In genomic region chr19:12806242-12807131, GRCh38 we compare ENCODE assay signal across 1 cellular context.
TF ChIP-seq lines count a peak whose summit lies in the region.

Gene RNASEH2A, plus strand, starts transcription at chr19:12806584. Its CDS starts 90 bp downstream, at chr19:12806674.

TF ChIP-seq in HepG2, 621 proteins besides CTCF, POLR2A, EP300 and RAD21 (continued from another document and continues in another):
- 0 out of 2 replicates have a peak, but pooled peaks have one; percentile 80 for TF ChIP-seq KIAA2018 (CRISPR knock-in tag; IDR thresholded peaks at IDR 0.05; ENCODE audit: borderline replicate concordance)
- no peak for TF ChIP-seq MAFG (CRISPR knock-in tag; IDR thresholded peaks at IDR 0.05)
- peak; percentile 79; the same call in 1 of the 2 replicates for TF ChIP-seq ZNF235 (CRISPR knock-in tag; IDR thresholded peaks at IDR 0.05; ENCODE audit: borderline replicate concordance)
- TF ChIP-seq HMG20B (CRISPR knock-in tag; conservative IDR thresholded peaks at IDR 0.05) = 0 out of 2 replicates have a peak, but pooled peaks have one; percentile 22
- peak; percentile 77; the same call in 1 of the 2 replicates for TF ChIP-seq ATF7-NPFF (CRISPR knock-in tag; IDR thresholded peaks at IDR 0.05; ENCODE audit: low read depth)
- TF ChIP-seq TCF12 (IDR thresholded peaks at IDR 0.05) = no peak
- TF ChIP-seq TCF12 (CRISPR knock-in tag; IDR thresholded peaks at IDR 0.05) = 0 out of 2 replicates have a peak, but pooled peaks have one; percentile 51
- TF ChIP-seq ZNF746 (CRISPR knock-in tag; IDR thresholded peaks at IDR 0.05) = no peak; the same call in 1 of the 2 replicates
- TF ChIP-seq ZHX1 (CRISPR knock-in tag; IDR thresholded peaks at IDR 0.05; ENCODE audit: low read depth) = 0 out of 2 replicates have a peak, but pooled peaks have one; percentile 39
- TF ChIP-seq ZNF354B (CRISPR knock-in tag; IDR thresholded peaks at IDR 0.05) = no peak
- TF ChIP-seq NFATC3 (CRISPR knock-in tag; IDR thresholded peaks at IDR 0.05) = no peak
- TF ChIP-seq TP53 (CRISPR knock-in tag; conservative IDR thresholded peaks at IDR 0.05) = 0 out of 2 replicates have a peak, but pooled peaks have one; percentile 72
- TF ChIP-seq GTF2F1 (IDR thresholded peaks at IDR 0.05; ENCODE audit: low read length) = no peak
- peak; percentile 73; the same call in 1 of the 2 replicates for TF ChIP-seq IRX3 (CRISPR knock-in tag; IDR thresholded peaks at IDR 0.05; ENCODE audit: borderline replicate concordance, low read depth)
- no peak for TF ChIP-seq ZNF674 (CRISPR knock-in tag; IDR thresholded peaks at IDR 0.05; ENCODE audit: low read depth)
- no peak for TF ChIP-seq ZNF382 (CRISPR knock-in tag; IDR thresholded peaks at IDR 0.05; ENCODE audit: borderline replicate concordance)
- TF ChIP-seq HMGXB3 (CRISPR knock-in tag; IDR thresholded peaks at IDR 0.05; ENCODE audit: borderline replicate concordance) = peak; percentile 66; the same call in 1 of the 2 replicates
- no peak; the same call in 1 of the 2 replicates for TF ChIP-seq HOXA5 (CRISPR knock-in tag; IDR thresholded peaks at IDR 0.05)
- no peak for TF ChIP-seq HNRNPUL1 (IDR thresholded peaks at IDR 0.05; ENCODE audit: low read depth, low read length)
- no peak for TF ChIP-seq SCMH1 (CRISPR knock-in tag; IDR thresholded peaks at IDR 0.05; ENCODE audit: borderline replicate concordance)
- no peak for TF ChIP-seq RERE (CRISPR knock-in tag; IDR thresholded peaks at IDR 0.05; ENCODE audit: low read depth)
- no peak for TF ChIP-seq ZNF121 (CRISPR knock-in tag; IDR thresholded peaks at IDR 0.05)
- TF ChIP-seq ZFP37 (CRISPR knock-in tag; IDR thresholded peaks at IDR 0.05; ENCODE audit: borderline replicate concordance) = no peak
- no peak for TF ChIP-seq HNF4G (IDR thresholded peaks at IDR 0.05; ENCODE audit: borderline replicate concordance, low read depth, low read length)
- TF ChIP-seq HNF4G (CRISPR knock-in tag; IDR thresholded peaks at IDR 0.05; ENCODE audit: borderline replicate concordance, low read depth) = no peak
- TF ChIP-seq RFX3 (CRISPR knock-in tag; IDR thresholded peaks at IDR 0.05) = no peak
- TF ChIP-seq MXI1 (IDR thresholded peaks at IDR 0.05; ENCODE audit: borderline replicate concordance, low read depth, low read length) = peak; percentile 73; the same call in 2 of the 3 replicates
- 0 out of 2 replicates have a peak, but pooled peaks have one; percentile 24 for TF ChIP-seq DZIP1 (CRISPR knock-in tag; IDR thresholded peaks at IDR 0.05)
- no peak for TF ChIP-seq KAT2B (IDR thresholded peaks at IDR 0.05; ENCODE audit: borderline replicate concordance, low read depth, low read length)
- TF ChIP-seq TFAP4 (IDR thresholded peaks at IDR 0.05; ENCODE audit: borderline replicate concordance, low read depth) = 0 out of 2 replicates have a peak, but pooled peaks have one; percentile 60
- TF ChIP-seq PCBP1 (IDR thresholded peaks at IDR 0.05; ENCODE audit: borderline replicate concordance, low read depth, low read length) = no peak
